In the genomic region with DNA sequence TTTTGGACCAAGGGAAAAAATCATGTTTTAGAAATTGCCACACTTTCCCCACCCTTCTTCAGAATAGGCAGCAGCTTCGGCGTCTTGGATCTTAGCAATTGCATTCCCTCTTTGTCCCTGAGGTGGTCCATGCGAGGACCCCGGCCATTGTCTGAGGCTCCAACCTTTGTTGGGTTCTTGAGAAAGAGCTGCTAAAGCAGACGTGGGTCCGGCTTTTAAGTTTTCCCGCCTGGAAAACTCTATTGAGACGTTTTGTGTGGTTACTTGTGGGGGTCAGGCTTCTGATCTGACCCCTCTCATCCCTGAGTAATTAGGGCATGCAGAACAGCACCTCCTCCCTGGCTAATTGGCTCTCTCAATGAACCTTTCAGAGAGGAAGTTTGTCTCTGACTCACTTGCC, we compare ENCODE assay signal across 26 cellular contexts.
DNase-seq lines count a peak whose midpoint lies in the region; FAIRE-seq and TF ChIP-seq lines count a peak whose summit lies in the region.
"Had no signal": no experiment of that assay in that cellular context is flagged by ENCODE, and none has a peak within 500 bp of the region (broad histone marks: within the 10 kb centered on the region; RNA-seq: fewer than 3 reads in every experiment).

No MANE protein-coding gene starts in this region.

- no peak overlapping the region for H2BK15ac ChIP-seq in neuronal stem cell (ENCODE audit: low read length)

- no peak overlapping the region for H3K9ac ChIP-seq in neuronal stem cell (ENCODE audit: low read depth, low read length, poor library complexity)
- H3K9ac ChIP-seq: BLaER1 had no signal

- H3K79me1 ChIP-seq in neuronal stem cell (ENCODE audit: low read depth, low read length): no peaks in the 10 kb centered on the region

- H3K4me3 ChIP-seq in esophagus muscularis mucosa (no peak overlapping the region), neuronal stem cell (ENCODE audit: low read length in 2 of 2) (no peak overlapping the region), tibial nerve (no peak overlapping the region)
- H3K4me3 ChIP-seq: BLaER1 had no signal

- no peak overlapping the region for H3K18ac ChIP-seq in neuronal stem cell (ENCODE audit: low read length)

- TF ChIP-seq CTCF in esophagus muscularis mucosa (IDR thresholded peaks at IDR 0.05) (no peak), tibial nerve (IDR thresholded peaks at IDR 0.05) (no peak)

- TF ChIP-seq POLR2A in H54 (IDR thresholded peaks at IDR 0.05; ENCODE audit: low read depth, low read length): no peak
- no peak for TF ChIP-seq POLR2A in esophagus muscularis mucosa (IDR thresholded peaks at IDR 0.05; ENCODE audit: low read depth)
- no peak for TF ChIP-seq POLR2A in tibial nerve (IDR thresholded peaks at IDR 0.05)

- no peak overlapping the region for H3K4ac ChIP-seq in neuronal stem cell (ENCODE audit: low read length)

- H2AK5ac ChIP-seq in neuronal stem cell (ENCODE audit: low read depth, low read length): no peak overlapping the region

- intact Hi-C loops in esophagus muscularis mucosa (cut with DNase I): no loop called here

- H3K27me3 ChIP-seq in esophagus muscularis mucosa (no peaks in the 10 kb centered on the region), neuronal stem cell (ENCODE audit: control insufficient read depth in 3 of 3, insufficient read depth in 3 of 3, low read depth in 1 of 3, low read length in 3 of 3) (peaks cover 0 to 21% (median 0%) of the 10 kb centered on the region in 3 experiments), tibial nerve (no peaks in the 10 kb centered on the region)
- H3K27me3 ChIP-seq: BE2C, BLaER1 had no signal

- H3K4me2 ChIP-seq in neuronal stem cell (ENCODE audit: insufficient read depth, low read length, poor library complexity, severe bottlenecking): no peak overlapping the region
- H3K4me2 ChIP-seq: BLaER1 had no signal

- no peak overlapping the region for H4K8ac ChIP-seq in neuronal stem cell (ENCODE audit: low read depth, low read length)

- DNase-seq in EH (ENCODE audit: low read depth): peak; percentile 25
- no peak for DNase-seq in H54 (ENCODE audit: insufficient read length, low spot score)
- peak; percentile 77 for DNase-seq in esophagus muscularis mucosa (ENCODE audit: extremely low spot score)
- peak; percentile 94 for DNase-seq in neuronal stem cell (ENCODE audit: low spot score)
- DNase-seq in tibial nerve (ENCODE audit: low spot score in 2 of 2): no peak
- DNase-seq in SIG-M5 (lab: John Stamatoyannopoulos, UW): no peak
- no peak for DNase-seq in HuH-7.5 (ENCODE audit: low spot score)
- DNase-seq in stimulated activated CD4-positive, alpha-beta T cell treated with anti-CD3 and anti-CD28 coated beads, Interleukin-12 subunit alpha, Interleukin-12 subunit beta, amount 100 ng/mL, for 4 hours: no peak
- DNase-seq: 8988T; ACHN; BE2C; C1 segment of cervical spinal cord; CD4-positive, alpha-beta memory T cell; CD4-positive, CD25-positive, alpha-beta regulatory T cell; CD8-positive, alpha-beta memory T cell; COR-L47; DMS 273 treated with DMSO at 0.1 percent for 48 hours; DMS153; DMS53; DMS79; DND-41; GF-D8 had no signal

- H3K14ac ChIP-seq in neuronal stem cell (ENCODE audit: low read length): no peak overlapping the region

- peak; percentile 61 for FAIRE-seq in H54 (lab: Jason Lieb, UNC)
- FAIRE-seq: A204.1, G401.6, GM12891 had no signal

- H2BK12ac ChIP-seq in neuronal stem cell (ENCODE audit: low read length): no peak overlapping the region

- WGBS in esophagus muscularis mucosa: 89% methylated on average over 8 of the region's 8 CpGs
- WGBS in neuronal stem cell (ENCODE audit: extremely low coverage in 2 of 2, insufficient read length in 2 of 2, insufficient replicate concordance in 1 of 2), 2 donors: no CpG with 5 or more reads among the region's 8 CpGs
- 70 to 74% methylated on average over 8 of the region's 8 CpGs for WGBS in tibial nerve, 2 donors

- H3K27ac ChIP-seq in esophagus muscularis mucosa (replicated peaks in 1 of 4): no peak overlapping the region
- H3K27ac ChIP-seq in neuronal stem cell (replicated peaks; ENCODE audit: low read length): no peak overlapping the region
- H3K27ac ChIP-seq in tibial nerve: no peak overlapping the region
- H3K27ac ChIP-seq: BLaER1 had no signal

- H3K4me1 ChIP-seq in esophagus muscularis mucosa: no peaks in the 10 kb centered on the region
- H3K4me1 ChIP-seq in neuronal stem cell (ENCODE audit: control insufficient read depth in 2 of 2, insufficient read depth in 1 of 2, low read depth in 1 of 2, low read length in 2 of 2): peaks cover 9 to 15% of the 10 kb centered on the region in 2 donors
- H3K4me1 ChIP-seq in tibial nerve: no peaks in the 10 kb centered on the region
- H3K4me1 ChIP-seq: BE2C, BLaER1 had no signal

- no peak overlapping the region for H2BK120ac ChIP-seq in neuronal stem cell (ENCODE audit: low read depth, low read length)

- H2BK5ac ChIP-seq in neuronal stem cell (ENCODE audit: low read length): no peak overlapping the region

- no peak overlapping the region for H4K91ac ChIP-seq in neuronal stem cell (ENCODE audit: low read depth, low read length, poor library complexity)

- H3K23ac ChIP-seq in neuronal stem cell (ENCODE audit: low read depth, low read length, poor library complexity): no peak overlapping the region

- H2AFZ ChIP-seq in neuronal stem cell (ENCODE audit: low read length): no peak overlapping the region

- H3K36me3 ChIP-seq in esophagus muscularis mucosa (no peaks in the 10 kb centered on the region), neuronal stem cell (replicated peaks in 1 of 2; ENCODE audit: control insufficient read depth in 2 of 2, insufficient read depth in 2 of 2, low read length in 2 of 2) (no peaks in the 10 kb centered on the region), tibial nerve (no peaks in the 10 kb centered on the region)
- H3K36me3 ChIP-seq: BE2C, BLaER1 had no signal

- peaks cover 0 to 4% (median 0%) of the 10 kb centered on the region in 4 donors for H3K9me3 ChIP-seq in esophagus muscularis mucosa
- H3K9me3 ChIP-seq in neuronal stem cell (replicated peaks in 1 of 2; ENCODE audit: control insufficient read depth in 2 of 2, insufficient read depth in 1 of 2, low read depth in 1 of 2, low read length in 2 of 2): no peaks in the 10 kb centered on the region
- no peaks in the 10 kb centered on the region for H3K9me3 ChIP-seq in tibial nerve
- H3K9me3 ChIP-seq: BE2C had no signal

- TF ChIP-seq EP300 in esophagus muscularis mucosa (IDR thresholded peaks at IDR 0.05) (no peak), tibial nerve (IDR thresholded peaks at IDR 0.05) (no peak)

Comparison
In these comparisons a context has a peak if more than half of its experiments do, and no peak if none do; other contexts are left out.
1. DNase-seq: peak in EH (single experiment), esophagus muscularis mucosa (single experiment) and neuronal stem cell (single experiment); none in H54 (single experiment), tibial nerve (0 of 2), SIG-M5 (single experiment), HuH-7.5 (single experiment) and stimulated activated CD4-positive, alpha-beta T cell treated with anti-CD3 and anti-CD28 coated beads, Interleukin-12 subunit alpha, Interleukin-12 subunit beta, amount 100 ng/mL, for 4 hours (single experiment).